17 cellular contexts compared by ENCODE assay signal in genomic region chr3:183375787-183376186, GRCh38.
A peak's percentile ranks its signal among the peaks of the same experiment; 100 is the strongest.
DNase-seq lines count a peak whose midpoint lies in the region; ATAC-seq lines count a peak whose summit lies in the region.
"Had no signal": no experiment of that assay in that cellular context is flagged by ENCODE, and none has a peak within 500 bp of the region (broad histone marks: within the 10 kb centered on the region; RNA-seq: fewer than 3 reads in every experiment).

No MANE protein-coding gene starts in this region.

- no peaks in the 10 kb centered on the region for H3K36me3 ChIP-seq in HAP-1 (replicated peaks)
- H3K36me3 ChIP-seq: uterus had no signal

- peaks cover 6% of the 10 kb centered on the region for H3K4me1 ChIP-seq in HAP-1
- H3K4me1 ChIP-seq: parathyroid adenoma, uterus had no signal

- no peak for ATAC-seq in GM18907 (IDR thresholded peaks at IDR 0.05; ENCODE audit: unreplicated experiment)
- ATAC-seq: Panc1; stimulated activated naive CD8-positive, alpha-beta T cell treated with anti-CD3 and anti-CD28 coated beads, Interleukin-15, amount 100 ng/mL, for 72 hours had no signal

- H3K9me3 ChIP-seq in HAP-1, result no peaks in the 10 kb centered on the region
- H3K9me3 ChIP-seq: uterus had no signal

- peak; percentile 58 for DNase-seq in GDM1 (lab: John Stamatoyannopoulos, UW)
- peak; percentile 84 to 88 for DNase-seq in Kasumi-1 (lab: John Stamatoyannopoulos, UW)
- DNase-seq in SKM-1 treated with dmso at 0.1 percent for 144 hours (lab: John Stamatoyannopoulos, UW; ENCODE audit: unreplicated experiment), result peak; percentile 89
- peak; percentile 82 for DNase-seq in medulla oblongata (ENCODE audit: extremely low spot score)
- no peak for DNase-seq in HAP-1 (ENCODE audit: low spot score in 2 of 2)
- DNase-seq in NCI-H82 treated with DMSO at 0.1 percent for 48 hours (lab: John Stamatoyannopoulos, UW; ENCODE audit: unreplicated experiment), result no peak
- DNase-seq in SW480 (ENCODE audit: low spot score), result no peak
- DNase-seq: activated CD4-positive, CD25-positive, alpha-beta regulatory T cell treated with anti-CD3 and anti-CD28 coated beads, Interleukin-2, amount 50 U/mL, for 72 hours; activated naive CD4-positive, alpha-beta T cell treated with anti-CD3 and anti-CD28 coated beads, Interleukin-2, amount 10 ng/mL, durations not matched to agents 7 days and 5 days; left cardiac atrium; NCI-H510A; stimulated activated naive CD8-positive, alpha-beta T cell treated with anti-CD3 and anti-CD28 coated beads, Interleukin-15, amount 100 ng/mL, for 72 hours; T-helper 1 cell; uterus had no signal

- H3K4me3 ChIP-seq in HAP-1, result no peak overlapping the region
- H3K4me3 ChIP-seq: uterus had no signal

- H3K27me3 ChIP-seq in HAP-1 (ENCODE audit: low read depth), result no peaks in the 10 kb centered on the region
- H3K27me3 ChIP-seq: uterus had no signal

- in situ Hi-C loops in HAP-1 (cut with MboI; ENCODE audit: low sequenced_read_pairs), result no loop called here

Comparison
In these comparisons a context has a peak if more than half of its experiments do, and no peak if none do; other contexts are left out.
1. DNase-seq: peak in GDM1 (single experiment), Kasumi-1 (2 of 2), SKM-1 treated with dmso at 0.1 percent for 144 hours (single experiment) and medulla oblongata (single experiment); none in HAP-1 (0 of 2), NCI-H82 treated with DMSO at 0.1 percent for 48 hours (single experiment) and SW480 (single experiment).